ENCODE assay signal across 14 cellular contexts in the genomic region with DNA sequence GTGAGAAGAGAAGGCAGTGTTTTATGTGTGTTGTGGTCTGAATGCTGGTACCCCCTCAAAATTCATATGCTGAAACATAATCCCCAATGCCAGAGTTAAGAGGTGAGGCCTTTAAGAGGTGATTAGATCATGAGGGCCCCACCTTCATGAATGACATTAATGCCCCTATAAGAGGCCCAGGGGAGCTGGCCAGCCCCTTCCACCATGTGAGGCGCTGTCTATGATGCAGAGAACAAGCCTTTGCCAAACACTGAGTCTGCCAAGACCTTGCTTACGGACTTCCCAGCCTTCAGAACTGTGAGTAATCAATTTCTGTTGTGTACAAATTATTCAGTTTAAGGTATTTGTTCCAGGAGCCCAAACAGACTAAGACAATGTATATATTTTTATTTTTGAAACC. TPM values are rescaled to one million over a fixed set of nuclear protein-coding genes. Genes with fewer than 3 reads are reported as not detected.
DNase-seq lines count a peak whose midpoint lies in the region; ATAC-seq and TF ChIP-seq lines count a peak whose summit lies in the region.
"Had no signal": no experiment of that assay in that cellular context is flagged by ENCODE, and none has a peak within 500 bp of the region (broad histone marks: within the 10 kb centered on the region; RNA-seq: fewer than 3 reads in every experiment).

No MANE protein-coding gene starts in this region.

- H3K27me3 ChIP-seq in DND-41 (ENCODE audit: insufficient read depth, low read length, poor library complexity): no peaks in the 10 kb centered on the region
- no peaks in the 10 kb centered on the region for H3K27me3 ChIP-seq in skeletal muscle tissue (ENCODE audit: control insufficient read depth in 3 of 3, insufficient read depth in 3 of 3, low read length in 3 of 3)
- H3K27me3 ChIP-seq: ascending aorta had no signal

- peaks cover 15% of the 10 kb centered on the region for H3K36me3 Mint-ChIP-seq in activated CD4-positive, alpha-beta memory T cell treated with anti-CD3 and anti-CD28 coated beads for 36 hours

- peaks cover 41% of the 10 kb centered on the region for H3K4me1 ChIP-seq in DND-41 (ENCODE audit: insufficient read depth, low read length)
- peaks cover 48 to 65% (median 54%) of the 10 kb centered on the region in 3 donors for H3K4me1 ChIP-seq in skeletal muscle tissue (ENCODE audit: control insufficient read depth in 3 of 3, insufficient read depth in 3 of 3, low read length in 3 of 3)

- intact Hi-C loops in activated CD4-positive, alpha-beta memory T cell treated with anti-CD3 and anti-CD28 coated beads for 36 hours (cut with micrococcal nuclease): loop anchor here (10.0 kb wide), 1 partner anchor 210 kb away; the partner anchor contains the start of genes EMC1 and MRTO4

- H3K4me3 ChIP-seq in DND-41 (ENCODE audit: low read depth in 1 of 2, low read length in 2 of 2) (no peak overlapping the region), skeletal muscle tissue (ENCODE audit: low read length in 3 of 3) (no peak overlapping the region)
- H3K4me3 ChIP-seq: ascending aorta, lung had no signal

- ATAC-seq in DND-41 (ENCODE audit: insufficient read depth, low read depth): no peak
- ATAC-seq in GM19035 (IDR thresholded peaks at IDR 0.05; ENCODE audit: unreplicated experiment): no peak
- no peak for ATAC-seq in HG03280 (IDR thresholded peaks at IDR 0.05; ENCODE audit: unreplicated experiment)
- ATAC-seq in GM21576 (IDR thresholded peaks at IDR 0.05; ENCODE audit: unreplicated experiment): no peak
- ATAC-seq: esophagus mucosa had no signal

- H3K9me3 Mint-ChIP-seq in activated CD4-positive, alpha-beta memory T cell treated with anti-CD3 and anti-CD28 coated beads for 36 hours: no peaks in the 10 kb centered on the region

- H3K79me2 ChIP-seq in DND-41 (ENCODE audit: insufficient read depth, low read length): peaks cover 88% of the 10 kb centered on the region

- peak overlapping the region; percentile 68 for H3K27ac Mint-ChIP-seq in activated CD4-positive, alpha-beta memory T cell treated with anti-CD3 and anti-CD28 coated beads for 36 hours

- no peaks in the 10 kb centered on the region for H3K27me3 Mint-ChIP-seq in activated CD4-positive, alpha-beta memory T cell treated with anti-CD3 and anti-CD28 coated beads for 36 hours

- no peak overlapping the region for H3K9ac ChIP-seq in DND-41 (ENCODE audit: low read depth, low read length)
- H3K9ac ChIP-seq in skeletal muscle tissue (ENCODE audit: low read depth in 1 of 3, low read length in 3 of 3): no peak overlapping the region
- H3K9ac ChIP-seq: KMS-11 had no signal

- DNase-seq in DND-41 (no peak), fibroblast of peridontal ligament (ENCODE audit: extremely low read depth) (peak; percentile 54), iPS-NIHi7 (ENCODE audit: extremely low spot score) (no peak)
- DNase-seq in activated CD4-positive, alpha-beta memory T cell treated with anti-CD3 and anti-CD28 coated beads for 36 hours: no peak
- DNase-seq: activated CD4-positive, CD25-positive, alpha-beta regulatory T cell treated with anti-CD3 and anti-CD28 coated beads, Interleukin-2, amount 50 U/mL, for 72 hours; NCI-H345 had no signal

- CTCF ChIA-PET in activated CD4-positive, alpha-beta memory T cell treated with anti-CD3 and anti-CD28 coated beads for 36 hours (lab: Charles Lee): interaction anchor here (1.0 to 2.1 kb wide), 4 partner anchors 12 to 189 kb away, joined by 3 to 12 read pairs (median 6); no protein-coding TSS in a partner anchor

- H3K4me2 ChIP-seq in DND-41 (ENCODE audit: insufficient read depth, low read length): no peak overlapping the region
- H3K4me2 ChIP-seq: KMS-11 had no signal

- H2AFZ ChIP-seq in DND-41 (ENCODE audit: low read depth, low read length): no peak overlapping the region

- H3K27ac ChIP-seq in DND-41 (ENCODE audit: low read length) (0 out of 2 replicates have a peak overlapping the region, but pooled peaks have one; percentile 37), skeletal muscle tissue (ENCODE audit: low read depth, low read length) (peak overlapping the region; percentile 11)
- H3K27ac ChIP-seq: KMS-11 had no signal

- POLR2A ChIA-PET in activated CD4-positive, alpha-beta memory T cell treated with anti-CD3 and anti-CD28 coated beads for 36 hours (lab: Charles Lee): interaction anchor here (0.9 to 1.3 kb wide), 4 partner anchors 12 to 20 kb away, joined by 3 read pairs; partner anchors contain the start of gene CAPZB

- H3K4me3 Mint-ChIP-seq in activated CD4-positive, alpha-beta memory T cell treated with anti-CD3 and anti-CD28 coated beads for 36 hours: no peak overlapping the region

- no peaks in the 10 kb centered on the region for H3K9me3 ChIP-seq in DND-41 (ENCODE audit: insufficient read depth, low read length, severe bottlenecking)
- H3K9me3 ChIP-seq in skeletal muscle tissue (ENCODE audit: control insufficient read depth in 3 of 3, low read length in 3 of 3): no peaks in the 10 kb centered on the region
- H3K9me3 ChIP-seq: ascending aorta had no signal

- H3K4me1 Mint-ChIP-seq in activated CD4-positive, alpha-beta memory T cell treated with anti-CD3 and anti-CD28 coated beads for 36 hours (ENCODE audit: low read depth): peaks cover 90% of the 10 kb centered on the region

- no peak for TF ChIP-seq CTCF in DND-41 (IDR thresholded peaks at IDR 0.05; ENCODE audit: borderline replicate concordance, extremely low read depth, low read length, poor library complexity, severe bottlenecking)

- H3K36me3 ChIP-seq in DND-41 (ENCODE audit: insufficient read depth, low read length) (peaks cover 3% of the 10 kb centered on the region), skeletal muscle tissue (ENCODE audit: control insufficient read depth in 3 of 3, insufficient read depth in 3 of 3, low read length in 3 of 3) (peaks cover 0 to 2% (median 2%) of the 10 kb centered on the region in 3 donors)
- H3K36me3 ChIP-seq: ascending aorta had no signal

- peaks cover 84% of the 10 kb centered on the region for H4K20me1 ChIP-seq in DND-41 (ENCODE audit: insufficient read depth, low read length)

RNA-seq across cellular contexts. Expression of gene CAPZB, which starts 20.2 kb away (rescaled TPM):
- total RNA-seq in activated CD4-positive, alpha-beta memory T cell treated with anti-CD3 and anti-CD28 coated beads for 36 hours: 100 to 1,000 TPM; 388 to 419 TPM
- total RNA-seq in skeletal muscle tissue: 67.3 TPM
